1 cellular context compared by ENCODE assay signal in the genomic region with DNA sequence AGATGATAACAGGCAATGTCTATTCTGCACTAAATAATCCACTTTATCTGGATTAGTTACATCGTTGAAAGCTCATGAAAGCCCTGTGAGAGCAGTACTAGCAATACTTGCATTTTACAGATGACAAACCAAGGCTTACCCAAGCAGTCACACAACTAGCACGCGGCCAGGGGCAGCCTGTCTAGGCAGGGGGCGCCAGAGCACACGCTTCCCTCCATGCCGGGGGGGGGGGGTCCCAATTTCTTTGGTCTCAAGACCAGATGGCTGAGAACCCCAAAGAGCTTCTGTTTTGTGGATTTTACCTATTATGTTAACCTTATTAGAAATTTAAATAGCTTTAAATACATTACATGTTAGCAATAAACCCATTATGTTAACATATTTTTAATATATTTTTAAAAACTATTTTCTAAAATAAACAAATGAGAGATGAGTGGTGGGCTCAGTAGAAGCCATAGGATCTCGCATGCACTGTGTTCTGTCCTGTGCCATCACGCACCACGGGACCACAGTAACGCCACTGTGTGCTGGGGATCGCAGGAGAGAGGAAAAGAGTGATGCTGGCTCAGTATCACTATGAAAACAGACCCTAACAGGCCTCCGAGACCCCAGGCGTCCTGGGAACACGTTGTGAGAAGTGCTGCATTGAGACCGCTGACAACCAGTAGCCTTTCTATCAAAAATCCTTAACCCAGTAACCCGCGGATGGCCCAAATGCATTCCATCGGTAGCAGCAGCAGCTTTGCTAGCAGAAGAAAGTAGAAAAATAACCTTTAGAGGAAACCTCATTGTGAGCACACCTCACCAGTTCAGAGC.
A peak's percentile ranks its signal among the peaks of the same experiment; 100 is the strongest.
TF ChIP-seq lines count a peak whose summit lies in the region.

No MANE protein-coding gene starts in this region.

TF ChIP-seq in H1, 55 proteins besides CTCF, POLR2A, EP300 and RAD21:
- no peak for TF ChIP-seq BCL11A (IDR thresholded peaks at IDR 0.05; ENCODE audit: low read depth in 2 of 2, low read length in 2 of 2)
- TF ChIP-seq, protein P1, sequence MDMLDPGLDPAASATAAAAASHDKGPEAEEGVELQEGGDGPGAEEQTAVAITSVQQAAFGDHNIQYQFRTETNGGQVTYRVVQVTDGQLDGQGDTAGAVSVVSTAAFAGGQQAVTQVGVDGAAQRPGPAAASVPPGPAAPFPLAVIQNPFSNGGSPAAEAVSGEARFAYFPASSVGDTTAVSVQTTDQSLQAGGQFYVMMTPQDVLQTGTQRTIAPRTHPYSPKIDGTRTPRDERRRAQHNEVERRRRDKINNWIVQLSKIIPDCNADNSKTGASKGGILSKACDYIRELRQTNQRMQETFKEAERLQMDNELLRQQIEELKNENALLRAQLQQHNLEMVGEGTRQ (IDR thresholded peaks at IDR 0.05; ENCODE audit: low read length): no peak
- no peak for TF ChIP-seq SIX5 (IDR thresholded peaks at IDR 0.05; ENCODE audit: low read depth, low read length)
- no peak for TF ChIP-seq MAFK (IDR thresholded peaks at IDR 0.05; ENCODE audit: low read depth, low read length)
- TF ChIP-seq SP2 (IDR thresholded peaks at IDR 0.05; ENCODE audit: low read length): no peak
- TF ChIP-seq, protein P2, sequence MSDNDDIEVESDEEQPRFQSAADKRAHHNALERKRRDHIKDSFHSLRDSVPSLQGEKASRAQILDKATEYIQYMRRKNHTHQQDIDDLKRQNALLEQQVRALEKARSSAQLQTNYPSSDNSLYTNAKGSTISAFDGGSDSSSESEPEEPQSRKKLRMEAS (IDR thresholded peaks at IDR 0.05): peak; percentile 93
- TF ChIP-seq, protein P3, sequence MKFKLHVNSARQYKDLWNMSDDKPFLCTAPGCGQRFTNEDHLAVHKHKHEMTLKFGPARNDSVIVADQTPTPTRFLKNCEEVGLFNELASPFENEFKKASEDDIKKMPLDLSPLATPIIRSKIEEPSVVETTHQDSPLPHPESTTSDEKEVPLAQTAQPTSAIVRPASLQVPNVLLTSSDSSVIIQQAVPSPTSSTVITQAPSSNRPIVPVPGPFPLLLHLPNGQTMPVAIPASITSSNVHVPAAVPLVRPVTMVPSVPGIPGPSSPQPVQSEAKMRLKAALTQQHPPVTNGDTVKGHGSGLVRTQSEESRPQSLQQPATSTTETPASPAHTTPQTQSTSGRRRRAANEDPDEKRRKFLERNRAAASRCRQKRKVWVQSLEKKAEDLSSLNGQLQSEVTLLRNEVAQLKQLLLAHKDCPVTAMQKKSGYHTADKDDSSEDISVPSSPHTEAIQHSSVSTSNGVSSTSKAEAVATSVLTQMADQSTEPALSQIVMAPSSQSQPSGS (IDR thresholded peaks at IDR 0.05; ENCODE audit: low read length): no peak
- TF ChIP-seq ZNF274 (IDR thresholded peaks at IDR 0.05; ENCODE audit: borderline replicate concordance, extremely low read depth, low read length): no peak
- TF ChIP-seq KDM1A (IDR thresholded peaks at IDR 0.05; ENCODE audit: borderline replicate concordance, low read length): no peak
- TF ChIP-seq NRF1 (IDR thresholded peaks at IDR 0.05; ENCODE audit: low read depth, low read length): no peak
- TF ChIP-seq, protein P4, sequence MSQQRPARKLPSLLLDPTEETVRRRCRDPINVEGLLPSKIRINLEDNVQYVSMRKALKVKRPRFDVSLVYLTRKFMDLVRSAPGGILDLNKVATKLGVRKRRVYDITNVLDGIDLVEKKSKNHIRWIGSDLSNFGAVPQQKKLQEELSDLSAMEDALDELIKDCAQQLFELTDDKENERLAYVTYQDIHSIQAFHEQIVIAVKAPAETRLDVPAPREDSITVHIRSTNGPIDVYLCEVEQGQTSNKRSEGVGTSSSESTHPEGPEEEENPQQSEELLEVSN (IDR thresholded peaks at IDR 0.05): peak; percentile 65
- no peak for TF ChIP-seq POLR2AphosphoS5 (IDR thresholded peaks at IDR 0.05; ENCODE audit: low read depth, low read length)
- TF ChIP-seq PHF8 (conservative IDR thresholded peaks at IDR 0.05; ENCODE audit: low read depth, low read length): no peak
- no peak for TF ChIP-seq CBX5 (IDR thresholded peaks at IDR 0.05; ENCODE audit: low read depth, low read length)
- TF ChIP-seq RBBP5 (IDR thresholded peaks at IDR 0.05; ENCODE audit: borderline replicate concordance, low read depth, low read length): no peak
- no peak for TF ChIP-seq TBP (IDR thresholded peaks at IDR 0.05; ENCODE audit: low read depth, low read length)
- TF ChIP-seq TAF7 (optimal IDR thresholded peaks at IDR 0.05; ENCODE audit: borderline replicate concordance, low read depth, low read length): no peak
- TF ChIP-seq JUND (IDR thresholded peaks at IDR 0.05; ENCODE audit: low read length): no peak
- no peak for TF ChIP-seq BACH1 (IDR thresholded peaks at IDR 0.05; ENCODE audit: low read length)
- no peak for TF ChIP-seq ASH2L (IDR thresholded peaks at IDR 0.05; ENCODE audit: low read length)
- TF ChIP-seq HDAC6 (IDR thresholded peaks at IDR 0.05; ENCODE audit: low read depth, low read length): no peak
- TF ChIP-seq CREB1 (IDR thresholded peaks at IDR 0.05): peak; percentile 43; the same call in 1 of the 2 replicates
